In genomic region chr6:91447530-91447929, GRCh38 we compare ENCODE assay signal across 15 cellular contexts.
"Had no signal": no experiment of that assay in that cellular context is flagged by ENCODE, and none has a peak within 500 bp of the region (broad histone marks: within the 10 kb centered on the region; RNA-seq: fewer than 3 reads in every experiment).

No MANE protein-coding gene starts in this region.

- H3K9me3 ChIP-seq: ascending aorta, thoracic aorta had no signal

- H3K9ac ChIP-seq: parathyroid adenoma had no signal

- H3K79me2 ChIP-seq: parathyroid adenoma had no signal

- H3K4me3 ChIP-seq: ascending aorta, dorsolateral prefrontal cortex, thoracic aorta had no signal

- DNase-seq: activated CD4-positive, alpha-beta T cell treated with anti-CD3 and anti-CD28 coated beads for 4 hours; activated CD8-positive, alpha-beta memory T cell treated with anti-CD3 and anti-CD28 coated beads, Interleukin-2, amount 50 U/mL, for 48 hours; activated CD8-positive, alpha-beta T cell treated with anti-CD3 and anti-CD28 coated beads for 36 hours; activated naive CD4-positive, alpha-beta T cell treated with Interleukin-2 at 50 U/mL for 16 hours; activated naive CD8-positive, alpha-beta T cell treated with anti-CD3 and anti-CD28 coated beads, Interleukin-2, amount 50 U/mL, for 24 hours; dorsolateral prefrontal cortex; left colon; naive B cell; stimulated activated CD4-positive, alpha-beta T cell treated with anti-CD3 and anti-CD28 coated beads, Interleukin-4, amount 100 ng/mL, for 4 hours; stimulated activated naive CD8-positive, alpha-beta T cell treated with anti-CD3 and anti-CD28 coated beads, Interleukin-15, amount 100 ng/mL, for 72 hours; WERI-Rb-1 had no signal

- H3K27me3 ChIP-seq: ascending aorta, dorsolateral prefrontal cortex had no signal

- H3K27ac ChIP-seq: ascending aorta, dorsolateral prefrontal cortex, parathyroid adenoma, thoracic aorta, WERI-Rb-1 had no signal

- H2AFZ ChIP-seq: parathyroid adenoma had no signal

- H3K4me1 ChIP-seq: ascending aorta, parathyroid adenoma had no signal

- ATAC-seq: activated CD8-positive, alpha-beta T cell treated with anti-CD3 and anti-CD28 coated beads for 36 hours; activated naive CD8-positive, alpha-beta T cell treated with anti-CD3 and anti-CD28 coated beads, Interleukin-2, amount 50 U/mL, for 24 hours; esophagus mucosa; left colon; stimulated activated naive CD8-positive, alpha-beta T cell treated with anti-CD3 and anti-CD28 coated beads, Interleukin-15, amount 100 ng/mL, for 72 hours had no signal

- H3K36me3 ChIP-seq: ascending aorta, thoracic aorta, WERI-Rb-1 had no signal
